In the genomic region with DNA sequence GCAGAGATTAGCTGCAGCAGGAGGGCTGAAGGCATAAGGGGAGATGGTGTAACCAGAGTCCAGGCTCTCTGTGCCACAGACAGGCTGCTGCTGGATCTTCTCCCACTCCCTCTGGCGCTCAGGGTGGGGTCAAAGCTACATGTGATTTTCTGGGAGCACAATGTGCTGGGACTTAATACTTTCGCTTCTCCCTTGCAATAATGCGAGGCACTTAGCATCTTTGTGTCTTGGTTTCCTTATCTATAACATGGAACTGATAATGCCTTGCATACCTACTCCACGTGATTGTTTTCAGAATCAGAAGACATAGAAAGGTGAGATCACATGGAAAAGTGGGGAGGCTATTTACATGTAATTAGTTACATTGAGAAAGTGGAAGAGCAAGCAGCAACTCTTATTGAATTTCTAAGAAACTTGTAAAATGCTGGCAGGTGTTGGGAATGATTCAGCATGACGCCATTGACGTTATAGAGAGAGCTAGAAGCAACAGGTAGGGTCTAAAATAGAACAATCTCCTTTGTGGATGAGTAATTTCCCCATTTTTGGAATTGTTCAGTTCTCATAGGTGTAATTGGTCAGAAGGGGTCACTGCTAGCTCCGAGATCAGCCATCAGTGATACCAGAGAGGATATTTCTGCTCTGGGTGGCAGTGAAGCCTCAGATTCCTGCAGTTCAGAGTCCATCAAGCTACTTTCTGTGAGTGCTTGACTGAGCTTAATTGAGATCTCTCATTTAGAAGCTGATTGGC, we compare ENCODE assay signal across 21 cellular contexts. TPM values are rescaled to one million over a fixed set of nuclear protein-coding genes. Genes with fewer than 3 reads are reported as not detected.
DNase-seq lines count a peak whose midpoint lies in the region; ATAC-seq and TF ChIP-seq lines count a peak whose summit lies in the region.
"Had no signal": no experiment of that assay in that cellular context is flagged by ENCODE, and none has a peak within 500 bp of the region (broad histone marks: within the 10 kb centered on the region; RNA-seq: fewer than 3 reads in every experiment).

No MANE protein-coding gene starts in this region.

- H3K36me3 Mint-ChIP-seq in endodermal cell (ENCODE audit: low read depth), result no peaks in the 10 kb centered on the region
- H3K36me3 Mint-ChIP-seq in activated CD4-positive, alpha-beta T cell treated with anti-CD3 and anti-CD28 coated beads for 36 hours (ENCODE audit: low read depth), result no peaks in the 10 kb centered on the region
- H3K36me3 Mint-ChIP-seq: CD4-positive, CD25-positive, alpha-beta regulatory T cell had no signal

- no peaks in the 10 kb centered on the region for H3K9me3 Mint-ChIP-seq in endodermal cell
- H3K9me3 Mint-ChIP-seq in activated CD4-positive, alpha-beta T cell treated with anti-CD3 and anti-CD28 coated beads for 36 hours (ENCODE audit: low read depth), result no peaks in the 10 kb centered on the region

- no peak for ATAC-seq in activated CD4-positive, alpha-beta T cell treated with anti-CD3 and anti-CD28 coated beads for 36 hours
- no peak for ATAC-seq in HG03342 (IDR thresholded peaks at IDR 0.05; ENCODE audit: unreplicated experiment)
- ATAC-seq: Right ventricle myocardium inferior had no signal

- no peaks in the 10 kb centered on the region for H3K36me3 ChIP-seq in endodermal cell (ENCODE audit: control insufficient read depth, insufficient read depth, low read length)

- DNase-seq in HCEC 1CT, result peak; percentile 11
- DNase-seq in LNCaP clone FGC (ENCODE audit: low read depth), result no peak
- peak; percentile 45 for DNase-seq in endodermal cell
- peak; percentile 5 for DNase-seq in kidney tubule cell (ENCODE audit: low spot score)
- DNase-seq in DMS53 (lab: John Stamatoyannopoulos, UW), result no peak
- no peak for DNase-seq in activated CD4-positive, alpha-beta T cell treated with anti-CD3 and anti-CD28 coated beads for 36 hours
- DNase-seq in SIG-M5 treated with dmso at 0.1 percent for 504 hours (lab: John Stamatoyannopoulos, UW; ENCODE audit: unreplicated experiment), result no peak
- DNase-seq: CD4-positive, CD25-positive, alpha-beta regulatory T cell; DMS79 treated with DMSO at 0.1 percent for 48 hours; GDM1; MV-4-11; NCI-H1417 treated with DMSO at 0.1 percent for 48 hours; NCI-H2029; NCI-H2171; NCI-H510A; NCI-H774; PC-9 had no signal

- peaks cover 10% of the 10 kb centered on the region for H3K4me1 ChIP-seq in endodermal cell (ENCODE audit: control insufficient read depth, insufficient read depth, low read length)

- TF ChIP-seq CTCF in LNCaP clone FGC (IDR thresholded peaks at IDR 0.05; ENCODE audit: control insufficient read depth, extremely low read depth, insufficient read depth) (0 out of 2 replicates have a peak, but pooled peaks have one; percentile 25), endodermal cell (conservative IDR thresholded peaks at IDR 0.05) (peak; percentile 17)

- no peaks in the 10 kb centered on the region for H3K27me3 Mint-ChIP-seq in endodermal cell (ENCODE audit: insufficient read depth)
- H3K27me3 Mint-ChIP-seq in activated CD4-positive, alpha-beta T cell treated with anti-CD3 and anti-CD28 coated beads for 36 hours, result peaks cover 7% of the 10 kb centered on the region
- H3K27me3 Mint-ChIP-seq: CD4-positive, CD25-positive, alpha-beta regulatory T cell had no signal

- no peaks in the 10 kb centered on the region for H3K27me3 ChIP-seq in endodermal cell (ENCODE audit: control insufficient read depth, insufficient read depth, low read length, poor library complexity, severe bottlenecking)

- peaks cover 13% of the 10 kb centered on the region for H3K4me1 Mint-ChIP-seq in endodermal cell
- H3K4me1 Mint-ChIP-seq in activated CD4-positive, alpha-beta T cell treated with anti-CD3 and anti-CD28 coated beads for 36 hours, result no peaks in the 10 kb centered on the region
- H3K4me1 Mint-ChIP-seq: CD4-positive, CD25-positive, alpha-beta regulatory T cell had no signal

- POLR2A ChIA-PET in activated CD4-positive, alpha-beta T cell treated with anti-CD3 and anti-CD28 coated beads for 36 hours (lab: Charles Lee), result no interaction called here

- no peak overlapping the region for H3K4me3 ChIP-seq in LNCaP clone FGC (ENCODE audit: low read depth, low read length)
- H3K4me3 ChIP-seq in endodermal cell (ENCODE audit: low read length), result no peak overlapping the region
- H3K4me3 ChIP-seq: GM23248, PC-9, SK-N-MC had no signal

- no peaks in the 10 kb centered on the region for H3K9me3 ChIP-seq in endodermal cell (ENCODE audit: control insufficient read depth, low read length)

- H3K27ac ChIP-seq in endodermal cell (ENCODE audit: low read depth, low read length), result no peak overlapping the region
- H3K27ac ChIP-seq: GM23248, PC-9, SK-N-MC had no signal

- no peak overlapping the region for H3K4me3 Mint-ChIP-seq in endodermal cell
- H3K4me3 Mint-ChIP-seq in activated CD4-positive, alpha-beta T cell treated with anti-CD3 and anti-CD28 coated beads for 36 hours, result no peak overlapping the region
- H3K4me3 Mint-ChIP-seq: CD4-positive, CD25-positive, alpha-beta regulatory T cell had no signal

- 71 to 75% methylated on average over 6 to 7 of the region's 7 CpGs for WGBS in endodermal cell (ENCODE audit: insufficient coverage in 1 of 2, insufficient read length in 1 of 2), 2 experiments

- intact Hi-C loops in activated CD4-positive, alpha-beta T cell treated with anti-CD3 and anti-CD28 coated beads for 36 hours (cut with DNase I, micrococcal nuclease), result no loop called here

- H3K27ac Mint-ChIP-seq in endodermal cell, result no peak overlapping the region
- H3K27ac Mint-ChIP-seq in activated CD4-positive, alpha-beta T cell treated with anti-CD3 and anti-CD28 coated beads for 36 hours, result no peak overlapping the region
- H3K27ac Mint-ChIP-seq: CD4-positive, CD25-positive, alpha-beta regulatory T cell had no signal

- no peak overlapping the region for H3K9ac ChIP-seq in endodermal cell (ENCODE audit: extremely low read depth, low read length, poor library complexity, severe bottlenecking)
- H3K9ac ChIP-seq: GM23248 had no signal

- CTCF ChIA-PET in activated CD4-positive, alpha-beta T cell treated with anti-CD3 and anti-CD28 coated beads for 36 hours (lab: Charles Lee), result no interaction called here

RNA-seq across cellular contexts. Expression of a gene that starts 8.2 kb away (rescaled TPM):
- not detected for total RNA-seq in endodermal cell
- not detected for polyA plus RNA-seq in endodermal cell (2013, experiment 1 of 2)
- polyA plus RNA-seq in endodermal cell (2013, experiment 2 of 2), result not detected
- not detected for total RNA-seq in activated CD4-positive, alpha-beta T cell treated with anti-CD3 and anti-CD28 coated beads for 36 hours
- total RNA-seq: CD4-positive, CD25-positive, alpha-beta regulatory T cell; GM23248; PC-9; Right ventricle myocardium inferior had no signal
- polyA plus RNA-seq: CD4-positive, CD25-positive, alpha-beta regulatory T cell; GM23248 had no signal

RNA-seq across cellular contexts. Expression of a gene that starts 55.4 kb away (rescaled TPM):
- total RNA-seq in endodermal cell, result not detected
- polyA plus RNA-seq in endodermal cell (2013, experiment 1 of 2), result not detected
- polyA plus RNA-seq in endodermal cell (2013, experiment 2 of 2), result not detected
- not detected for total RNA-seq in activated CD4-positive, alpha-beta T cell treated with anti-CD3 and anti-CD28 coated beads for 36 hours
- total RNA-seq: CD4-positive, CD25-positive, alpha-beta regulatory T cell; GM23248; PC-9; Right ventricle myocardium inferior had no signal
- polyA plus RNA-seq: CD4-positive, CD25-positive, alpha-beta regulatory T cell; GM23248 had no signal

Comparison
In these comparisons a context has a peak if more than half of its experiments do, and no peak if none do; other contexts are left out.
1. DNase-seq: peak in HCEC 1CT (single experiment), endodermal cell (single experiment) and kidney tubule cell (single experiment); none in LNCaP clone FGC (single experiment), DMS53 (single experiment), activated CD4-positive, alpha-beta T cell treated with anti-CD3 and anti-CD28 coated beads for 36 hours (single experiment) and SIG-M5 treated with dmso at 0.1 percent for 504 hours (single experiment).